ENCODE assay signal across 22 cellular contexts in the genomic region with DNA sequence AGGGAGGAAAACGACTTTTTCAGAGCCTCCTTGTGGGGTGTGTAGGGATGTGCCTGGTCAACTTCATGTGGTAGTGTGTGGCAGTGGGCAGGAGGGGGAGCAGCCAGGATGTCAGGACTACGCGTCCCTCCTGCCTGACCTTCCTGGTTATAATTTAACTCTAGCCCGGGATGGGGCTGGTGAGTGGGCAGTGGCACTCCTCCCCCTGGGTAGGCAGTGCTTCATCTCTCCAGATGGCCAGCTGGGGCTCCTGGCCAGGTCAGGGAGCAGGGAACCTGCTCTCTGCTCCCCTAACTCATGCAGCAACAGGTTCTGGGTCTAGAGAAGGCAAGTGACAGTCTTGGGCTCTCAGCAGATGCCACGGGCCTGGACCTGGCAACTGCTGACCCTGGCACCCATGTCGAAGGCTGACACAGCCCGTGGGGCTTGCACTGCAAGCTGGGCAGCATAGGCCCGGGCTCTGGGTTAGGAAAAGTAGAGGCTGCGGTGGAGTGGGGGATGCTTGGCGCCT. TPM values are rescaled to one million over a fixed set of nuclear protein-coding genes. Genes with fewer than 3 reads are reported as not detected.
DNase-seq lines count a peak whose midpoint lies in the region; ATAC-seq, FAIRE-seq and TF ChIP-seq lines count a peak whose summit lies in the region.
"Had no signal": no experiment of that assay in that cellular context is flagged by ENCODE, and none has a peak within 500 bp of the region (broad histone marks: within the 10 kb centered on the region; RNA-seq: fewer than 3 reads in every experiment).

No MANE protein-coding gene starts in this region.

- H4K5ac ChIP-seq in H1 (ENCODE audit: insufficient read length, low read depth, low read length), result no peak overlapping the region

- peak; percentile 22 for ATAC-seq in mucosa of descending colon
- ATAC-seq in natural killer cell treated with Interleukin-12 subunit alpha and Interleukin-12 subunit beta and Interleukin-15 and Interleukin-18, amount 100 ng/mL, for 72 hours, result no peak
- ATAC-seq: naive thymus-derived CD4-positive, alpha-beta T cell; right cardiac atrium; stimulated activated memory B cell treated with anti-CD40 and anti-IgM and Interleukin-4, amounts not matched to agents 10 μg/mL and 1 μg/mL and 100 μg/mL, for 72 hours had no signal

- no peak overlapping the region for H4K91ac ChIP-seq in H1 (replicated peaks; ENCODE audit: insufficient read length, low read length)

- H2BK20ac ChIP-seq in H1 (ENCODE audit: low read length), result no peak overlapping the region

- no peak for FAIRE-seq in H1 (lab: Jason Lieb, UNC)
- FAIRE-seq: endometrium, urothelium cell line had no signal

- TF ChIP-seq POLR2A in H1 (IDR thresholded peaks at IDR 0.05; ENCODE audit: control extremely low read depth in 1 of 2, low read depth in 2 of 2, low read length in 2 of 2), result no peak

- no peak overlapping the region for H3K18ac ChIP-seq in H1 (ENCODE audit: extremely low read depth, low read length)

- no peaks in the 10 kb centered on the region for H4K20me1 ChIP-seq in H1 (replicated peaks in 1 of 2; ENCODE audit: control insufficient read depth in 1 of 2, insufficient read depth in 2 of 2, low read length in 2 of 2)

- no peak overlapping the region for H3K4me3 Mint-ChIP-seq in natural killer cell treated with Interleukin-12 subunit alpha and Interleukin-12 subunit beta and Interleukin-15 and Interleukin-18, amount 100 ng/mL, for 72 hours
- H3K4me3 Mint-ChIP-seq: activated naive CD4-positive, alpha-beta T cell treated with anti-CD3 and anti-CD28 coated beads, Interleukin-2, amount 50 U/mL, for 24 hours; naive thymus-derived CD4-positive, alpha-beta T cell; stimulated activated memory B cell treated with anti-CD40 and anti-IgM and Interleukin-4, amounts not matched to agents 10 μg/mL and 1 μg/mL and 100 μg/mL, for 72 hours had no signal

- no peak overlapping the region for H2AFZ ChIP-seq in H1 (ENCODE audit: low read length)

- H3K4me1 ChIP-seq in H1 (replicated peaks in 1 of 4; ENCODE audit: control insufficient read depth in 3 of 4, insufficient read depth in 4 of 4, low read length in 3 of 4) (peaks cover 0 to 2% (median under 1%) of the 10 kb centered on the region in 4 experiments; a peak in 2 of 7 replicates), mucosa of descending colon (ENCODE audit: low read depth) (peaks cover 4% of the 10 kb centered on the region)
- H3K4me1 ChIP-seq: Peyer's patch had no signal

- H3K79me2 ChIP-seq in H1 (ENCODE audit: control insufficient read depth in 1 of 2, insufficient read depth in 2 of 2, low read length in 2 of 2), result no peaks in the 10 kb centered on the region

- H3K23me2 ChIP-seq in H1 (ENCODE audit: low read depth, low read length), result no peaks in the 10 kb centered on the region

- no peaks in the 10 kb centered on the region for H3K36me3 ChIP-seq in H1 (ENCODE audit: control insufficient read depth in 2 of 4, insufficient read depth in 4 of 4, low read length in 3 of 4)
- H3K36me3 ChIP-seq in mucosa of descending colon (ENCODE audit: low read depth), result no peaks in the 10 kb centered on the region
- H3K36me3 ChIP-seq: MG63, Peyer's patch had no signal

- TF ChIP-seq RAD21 in H1 (IDR thresholded peaks at IDR 0.05 in 1 of 2, conservative IDR thresholded peaks at IDR 0.05 in 1 of 2; ENCODE audit: low read depth in 2 of 2, low read length in 2 of 2), result peak in 1 of 2 experiments; percentile 30; a peak in 1 of 4 replicates

- TF ChIP-seq CTCF in H1 (IDR thresholded peaks at IDR 0.05; ENCODE audit: control extremely low read depth in 1 of 3, insufficient read depth in 1 of 3, low read depth in 1 of 3, low read length in 3 of 3) (peak in 2 of 3 experiments; percentile 50 to 56; a peak in 2 of 4 replicates), mucosa of descending colon (IDR thresholded peaks at IDR 0.05) (no peak)

- no peak overlapping the region for H2BK15ac ChIP-seq in H1 (ENCODE audit: low read length)

- H3K4me2 ChIP-seq in H1 (ENCODE audit: insufficient read depth in 1 of 2, low read depth in 2 of 2, low read length in 2 of 2), result no peak overlapping the region; a peak in 1 of 4 replicates

- H3K4me3 ChIP-seq in H1 (ENCODE audit: extremely low read depth in 1 of 4, insufficient read depth in 2 of 4, low read depth in 3 of 4, low read length in 4 of 4), result no peak overlapping the region
- H3K4me3 ChIP-seq in mucosa of descending colon, result no peak overlapping the region
- H3K4me3 ChIP-seq: MG63, Peyer's patch had no signal

- no peak overlapping the region for H3K27ac Mint-ChIP-seq in natural killer cell treated with Interleukin-12 subunit alpha and Interleukin-12 subunit beta and Interleukin-15 and Interleukin-18, amount 100 ng/mL, for 72 hours
- H3K27ac Mint-ChIP-seq: activated naive CD4-positive, alpha-beta T cell treated with anti-CD3 and anti-CD28 coated beads, Interleukin-2, amount 50 U/mL, for 24 hours; naive thymus-derived CD4-positive, alpha-beta T cell; stimulated activated memory B cell treated with anti-CD40 and anti-IgM and Interleukin-4, amounts not matched to agents 10 μg/mL and 1 μg/mL and 100 μg/mL, for 72 hours had no signal

- H3K27me3 ChIP-seq in H1 (replicated peaks in 1 of 4; ENCODE audit: control insufficient read depth in 3 of 4, extremely low read depth in 1 of 4, insufficient read depth in 3 of 4, low read length in 3 of 4), result no peaks in the 10 kb centered on the region
- H3K27me3 ChIP-seq: MG63, Peyer's patch had no signal

- H3K36me3 Mint-ChIP-seq in natural killer cell treated with Interleukin-12 subunit alpha and Interleukin-12 subunit beta and Interleukin-15 and Interleukin-18, amount 100 ng/mL, for 72 hours, result no peaks in the 10 kb centered on the region
- H3K36me3 Mint-ChIP-seq: activated naive CD4-positive, alpha-beta T cell treated with anti-CD3 and anti-CD28 coated beads, Interleukin-2, amount 50 U/mL, for 24 hours had no signal

- H3K9ac ChIP-seq in H1 (replicated peaks in 1 of 4; ENCODE audit: extremely low read depth in 1 of 4, low read depth in 3 of 4, low read length in 3 of 4), result no peak overlapping the region

- no peak overlapping the region for H2AK5ac ChIP-seq in H1 (ENCODE audit: low read depth, low read length)

- in situ Hi-C loops in ACHN (cut with HindIII; ENCODE audit: low pct_ligation_motif_present, low pct_unique_long_range_greater_than_20kb, low sequenced_read_pairs), result no loop called here

- H3K27ac ChIP-seq in H1 (ENCODE audit: low read depth, low read length), result no peak overlapping the region
- H3K27ac ChIP-seq: Peyer's patch had no signal

- H3K9me3 Mint-ChIP-seq in natural killer cell treated with Interleukin-12 subunit alpha and Interleukin-12 subunit beta and Interleukin-15 and Interleukin-18, amount 100 ng/mL, for 72 hours, result no peaks in the 10 kb centered on the region
- H3K9me3 Mint-ChIP-seq: activated naive CD4-positive, alpha-beta T cell treated with anti-CD3 and anti-CD28 coated beads, Interleukin-2, amount 50 U/mL, for 24 hours; naive thymus-derived CD4-positive, alpha-beta T cell; stimulated activated memory B cell treated with anti-CD40 and anti-IgM and Interleukin-4, amounts not matched to agents 10 μg/mL and 1 μg/mL and 100 μg/mL, for 72 hours had no signal

- H3K14ac ChIP-seq in H1 (ENCODE audit: insufficient read length), result no peak overlapping the region

- H3K27me3 Mint-ChIP-seq in natural killer cell treated with Interleukin-12 subunit alpha and Interleukin-12 subunit beta and Interleukin-15 and Interleukin-18, amount 100 ng/mL, for 72 hours, result no peaks in the 10 kb centered on the region
- H3K27me3 Mint-ChIP-seq: activated naive CD4-positive, alpha-beta T cell treated with anti-CD3 and anti-CD28 coated beads, Interleukin-2, amount 50 U/mL, for 24 hours; naive thymus-derived CD4-positive, alpha-beta T cell; stimulated activated memory B cell treated with anti-CD40 and anti-IgM and Interleukin-4, amounts not matched to agents 10 μg/mL and 1 μg/mL and 100 μg/mL, for 72 hours had no signal

- H3K9me3 ChIP-seq in H1 (ENCODE audit: insufficient read depth in 2 of 2, low read depth in 1 of 2, low read length in 1 of 2), result no peaks in the 10 kb centered on the region
- H3K9me3 ChIP-seq in mucosa of descending colon, result no peaks in the 10 kb centered on the region
- H3K9me3 ChIP-seq: MG63, Peyer's patch had no signal

- CTCF ChIA-PET in H1 (lab: Charles Lee; ENCODE audit: partially characterized antibody), result interaction anchor here (0.7 to 3.5 kb wide), 12 partner anchors 9 to 107 kb away, joined by 3 to 18 read pairs (median 4); no protein-coding TSS in a partner anchor

- intact Hi-C loops in mucosa of descending colon (cut with DNase I, micrococcal nuclease), result no loop called here

- H3K4ac ChIP-seq in H1 (replicated peaks; ENCODE audit: insufficient read length, low read depth, low read length), result no peak overlapping the region

- 77% methylated on average over 9 of the region's 10 CpGs; no CpG with 5 or more reads in 1 of the 2 experiments for WGBS in H1 (ENCODE audit: extremely low coverage in 1 of 2, insufficient coverage in 1 of 2, insufficient read length in 1 of 2, insufficient replicate concordance in 2 of 2, low coverage in 1 of 2, low lambda C conversion rate in 2 of 2, missing lambda C conversion rate in 1 of 2), 2 experiments

- H2BK12ac ChIP-seq in H1 (ENCODE audit: low read depth, low read length), result no peak overlapping the region

- H3K56ac ChIP-seq in H1 (replicated peaks; ENCODE audit: insufficient read length, low read depth, low read length), result no peak overlapping the region

- POLR2A ChIA-PET in H1 (lab: Charles Lee; ENCODE audit: partially characterized antibody), result interaction anchor here (1.1 kb wide), 1 partner anchor 57 kb away, joined by 3 read pairs; the partner anchor contains the start of gene NEK4

- no peak overlapping the region for H4K8ac ChIP-seq in H1 (ENCODE audit: extremely low read depth, insufficient read depth, low read length)

- H2BK120ac ChIP-seq in H1 (replicated peaks; ENCODE audit: low read depth, low read length), result no peak overlapping the region

- no peak overlapping the region for H3K23ac ChIP-seq in H1 (ENCODE audit: insufficient read length)

- H3K79me1 ChIP-seq in H1 (ENCODE audit: low read depth, low read length), result no peaks in the 10 kb centered on the region

- TF ChIP-seq EP300 in H1 (IDR thresholded peaks at IDR 0.05; ENCODE audit: borderline replicate concordance in 1 of 2, low read depth in 2 of 2, low read length in 2 of 2), result no peak

- DNase-seq in ACHN (peak; percentile 89), HuH-7.5 (ENCODE audit: low spot score) (peak; percentile 49), H1 (ENCODE audit: low read depth in 1 of 2, low spot score in 2 of 2) (no peak), mucosa of descending colon (no peak), NCI-H2107 (lab: John Stamatoyannopoulos, UW) (no peak), SHP77 (lab: John Stamatoyannopoulos, UW) (no peak), KG1 (lab: John Stamatoyannopoulos, UW) (no peak)
- no peak for DNase-seq in natural killer cell treated with Interleukin-12 subunit alpha and Interleukin-12 subunit beta and Interleukin-15 and Interleukin-18, amount 100 ng/mL, for 72 hours (ENCODE audit: low spot score)
- DNase-seq: activated CD4-positive, alpha-beta T cell treated with anti-CD3 and anti-CD28 coated beads for 4 hours; COR-L47; GOT3; MG63; naive thymus-derived CD4-positive, alpha-beta T cell; NCI-H1930; NCI-H69; Peyer's patch; T-helper 2 cell had no signal

- no peak overlapping the region for H2BK5ac ChIP-seq in H1 (ENCODE audit: low read depth, low read length)

- peaks cover 0 to 4% of the 10 kb centered on the region in 2 donors for H3K4me1 Mint-ChIP-seq in natural killer cell treated with Interleukin-12 subunit alpha and Interleukin-12 subunit beta and Interleukin-15 and Interleukin-18, amount 100 ng/mL, for 72 hours (ENCODE audit: low read depth in 2 of 2)
- H3K4me1 Mint-ChIP-seq: activated naive CD4-positive, alpha-beta T cell treated with anti-CD3 and anti-CD28 coated beads, Interleukin-2, amount 50 U/mL, for 24 hours; naive thymus-derived CD4-positive, alpha-beta T cell; stimulated activated memory B cell treated with anti-CD40 and anti-IgM and Interleukin-4, amounts not matched to agents 10 μg/mL and 1 μg/mL and 100 μg/mL, for 72 hours had no signal

RNA-seq across cellular contexts. Expression of gene ITIH4, which starts 2.6 kb away (rescaled TPM):
- total RNA-seq in H1 (2021; fragmentation: NEBNext Ultra II Directional; extraction: Animal tissue kit (Norgen Biotek cat#: 25700)), result 0.78 and 3.7 TPM in 2 replicates
- polyA plus RNA-seq in H1 (2011; rRNA removed), result 3.2 and 3.4 TPM in 2 replicates
- polyA plus RNA-seq in H1 (2011; cell fraction: cytosol; rRNA removed), result 2.2 TPM
- polyA plus RNA-seq in H1 (2011; cell fraction: nucleus; rRNA removed), result 19.3 TPM
- polyA plus RNA-seq in H1 (2012, experiment 1 of 2), result 2.2 to 4.0 TPM (median 3.2 TPM) in 4 replicates
- polyA plus RNA-seq in H1 (2012, experiment 2 of 2), result 0.13 TPM
- 1.9 TPM for polyA plus RNA-seq in H1 (2013, experiment 1 of 2)
- polyA plus RNA-seq in H1 (2013, experiment 2 of 2), result 1.2 TPM
- polyA minus RNA-seq in H1 (2011; rRNA and poly(A)+ RNA removed), result 4.6 and 4.7 TPM in 2 replicates
- polyA minus RNA-seq in H1 (2011; cell fraction: cytosol; rRNA and poly(A)+ RNA removed), result 4.0 TPM
- polyA minus RNA-seq in H1 (2011; cell fraction: nucleus; rRNA and poly(A)+ RNA removed), result 9.7 TPM
- total RNA-seq in mucosa of descending colon, result 1 to 10 TPM; 1.9 to 6.0 (median 4.3) TPM
- 10 to 100 TPM in 1 of 2 donors, 1 to 10 TPM in 1; 8.5 to 14.6 TPM for total RNA-seq in natural killer cell treated with Interleukin-12 subunit alpha and Interleukin-12 subunit beta and Interleukin-15 and Interleukin-18, amount 100 ng/mL, for 72 hours

RNA-seq across cellular contexts. Expression of gene MUSTN1, which starts 6.9 kb away (rescaled TPM):
- 0.84 and 2.4 TPM in 2 replicates for total RNA-seq in H1 (2021; fragmentation: NEBNext Ultra II Directional; extraction: Animal tissue kit (Norgen Biotek cat#: 25700))
- polyA plus RNA-seq in H1 (2011; rRNA removed), result 1.1 and 3.0 TPM in 2 replicates
- 3.1 TPM for polyA plus RNA-seq in H1 (2011; cell fraction: cytosol; rRNA removed)
- polyA plus RNA-seq in H1 (2011; cell fraction: nucleus; rRNA removed), result 22.0 TPM
- polyA plus RNA-seq in H1 (2012, experiment 1 of 2), result 4.1 to 4.9 TPM (median 4.6 TPM) in 3 of 4 replicates, not detected in the other
- 0.94 TPM for polyA plus RNA-seq in H1 (2012, experiment 2 of 2)
- 5.8 TPM for polyA plus RNA-seq in H1 (2013, experiment 1 of 2)
- 3.4 TPM for polyA plus RNA-seq in H1 (2013, experiment 2 of 2)
- 0.32 TPM in 1 of 2 replicates, not detected in the other for polyA minus RNA-seq in H1 (2011; rRNA and poly(A)+ RNA removed)
- polyA minus RNA-seq in H1 (2011; cell fraction: cytosol; rRNA and poly(A)+ RNA removed), result not detected
- 2.1 TPM for polyA minus RNA-seq in H1 (2011; cell fraction: nucleus; rRNA and poly(A)+ RNA removed)
- total RNA-seq in mucosa of descending colon, result 1 to 10 TPM; 1.9 to 5.3 (median 4.0) TPM
- 1 to 10 TPM in 1 of 2 donors, not detected in 1; 1.3 TPM for total RNA-seq in natural killer cell treated with Interleukin-12 subunit alpha and Interleukin-12 subunit beta and Interleukin-15 and Interleukin-18, amount 100 ng/mL, for 72 hours
- polyA plus RNA-seq: naive thymus-derived CD4-positive, alpha-beta T cell had no signal

RNA-seq across cellular contexts. Expression of gene ITIH3, which starts 33.3 kb away (rescaled TPM):
- not detected in 2 replicates for total RNA-seq in H1 (2021; fragmentation: NEBNext Ultra II Directional; extraction: Animal tissue kit (Norgen Biotek cat#: 25700))
- not detected in 2 replicates for polyA plus RNA-seq in H1 (2011; rRNA removed)
- 0.78 TPM for polyA plus RNA-seq in H1 (2011; cell fraction: cytosol; rRNA removed)
- not detected for polyA plus RNA-seq in H1 (2011; cell fraction: nucleus; rRNA removed)
- polyA plus RNA-seq in H1 (2012, experiment 1 of 2), result 0.20 to 0.52 TPM (median 0.21 TPM) in 3 of 4 replicates, not detected in the other
- not detected for polyA plus RNA-seq in H1 (2012, experiment 2 of 2)
- not detected for polyA plus RNA-seq in H1 (2013, experiment 1 of 2)
- 0.15 TPM for polyA plus RNA-seq in H1 (2013, experiment 2 of 2)
- polyA minus RNA-seq in H1 (2011; rRNA and poly(A)+ RNA removed), result not detected in 2 replicates
- polyA minus RNA-seq in H1 (2011; cell fraction: cytosol; rRNA and poly(A)+ RNA removed), result not detected
- polyA minus RNA-seq in H1 (2011; cell fraction: nucleus; rRNA and poly(A)+ RNA removed), result not detected
- total RNA-seq in mucosa of descending colon, result 1 to 10 TPM in 1 of 3 donors, under 1 TPM in 2; 0.72 to 1.4 (median 0.89) TPM
- not detected for total RNA-seq in natural killer cell treated with Interleukin-12 subunit alpha and Interleukin-12 subunit beta and Interleukin-15 and Interleukin-18, amount 100 ng/mL, for 72 hours
- total RNA-seq: naive thymus-derived CD4-positive, alpha-beta T cell had no signal
- polyA plus RNA-seq: naive thymus-derived CD4-positive, alpha-beta T cell had no signal

RNA-seq across cellular contexts. Expression of gene ITIH1, which starts 50.5 kb away (rescaled TPM):
- not detected in 2 replicates for total RNA-seq in H1 (2021; fragmentation: NEBNext Ultra II Directional; extraction: Animal tissue kit (Norgen Biotek cat#: 25700))
- not detected in 2 replicates for polyA plus RNA-seq in H1 (2011; rRNA removed)
- polyA plus RNA-seq in H1 (2011; cell fraction: cytosol; rRNA removed), result not detected
- not detected for polyA plus RNA-seq in H1 (2011; cell fraction: nucleus; rRNA removed)
- not detected in 4 replicates for polyA plus RNA-seq in H1 (2012, experiment 1 of 2)
- not detected for polyA plus RNA-seq in H1 (2012, experiment 2 of 2)
- not detected for polyA plus RNA-seq in H1 (2013, experiment 1 of 2)
- not detected for polyA plus RNA-seq in H1 (2013, experiment 2 of 2)
- polyA minus RNA-seq in H1 (2011; rRNA and poly(A)+ RNA removed), result not detected in 2 replicates
- polyA minus RNA-seq in H1 (2011; cell fraction: cytosol; rRNA and poly(A)+ RNA removed), result not detected
- not detected for polyA minus RNA-seq in H1 (2011; cell fraction: nucleus; rRNA and poly(A)+ RNA removed)
- total RNA-seq in mucosa of descending colon, result not detected
- not detected for total RNA-seq in natural killer cell treated with Interleukin-12 subunit alpha and Interleukin-12 subunit beta and Interleukin-15 and Interleukin-18, amount 100 ng/mL, for 72 hours
- total RNA-seq: naive thymus-derived CD4-positive, alpha-beta T cell; Peyer's patch; right cardiac atrium had no signal
- polyA plus RNA-seq: naive thymus-derived CD4-positive, alpha-beta T cell had no signal

RNA-seq across cellular contexts. Expression of gene NEK4, which starts 57.2 kb away (rescaled TPM):
- total RNA-seq in H1 (2021; fragmentation: NEBNext Ultra II Directional; extraction: Animal tissue kit (Norgen Biotek cat#: 25700)), result 39.5 and 40.0 TPM in 2 replicates
- 6.0 and 7.5 TPM in 2 replicates for polyA plus RNA-seq in H1 (2011; rRNA removed)
- 12.7 TPM for polyA plus RNA-seq in H1 (2011; cell fraction: cytosol; rRNA removed)
- polyA plus RNA-seq in H1 (2011; cell fraction: nucleus; rRNA removed), result 13.9 TPM
- 16.6 to 24.6 TPM (median 19.9 TPM) in 4 replicates for polyA plus RNA-seq in H1 (2012, experiment 1 of 2)
- polyA plus RNA-seq in H1 (2012, experiment 2 of 2), result 1.6 TPM
- polyA plus RNA-seq in H1 (2013, experiment 1 of 2), result 14.7 TPM
- polyA plus RNA-seq in H1 (2013, experiment 2 of 2), result 13.4 TPM
- 34.5 and 35.6 TPM in 2 replicates for polyA minus RNA-seq in H1 (2011; rRNA and poly(A)+ RNA removed)
- 20.0 TPM for polyA minus RNA-seq in H1 (2011; cell fraction: cytosol; rRNA and poly(A)+ RNA removed)
- polyA minus RNA-seq in H1 (2011; cell fraction: nucleus; rRNA and poly(A)+ RNA removed), result 22.8 TPM
- 10 to 100 TPM; 19.9 to 33.9 (median 20.2) TPM for total RNA-seq in mucosa of descending colon
- total RNA-seq in natural killer cell treated with Interleukin-12 subunit alpha and Interleukin-12 subunit beta and Interleukin-15 and Interleukin-18, amount 100 ng/mL, for 72 hours, result 10 to 100 TPM; 24.8 to 52.7 TPM

Comparison
In these comparisons a context has a peak if more than half of its experiments do, and no peak if none do; other contexts are left out.
1. DNase-seq: peak in ACHN (single experiment) and HuH-7.5 (single experiment); none in H1 (0 of 2), mucosa of descending colon (0 of 3), natural killer cell treated with Interleukin-12 subunit alpha and Interleukin-12 subunit beta and Interleukin-15 and Interleukin-18, amount 100 ng/mL, for 72 hours (single experiment), NCI-H2107 (single experiment), SHP77 (0 of 2) and KG1 (single experiment).